In genomic region chr9:88236531-88237453, GRCh38 we compare ENCODE assay signal across 11 cellular contexts.
DNase-seq lines count a peak whose midpoint lies in the region; TF ChIP-seq lines count a peak whose summit lies in the region.
"Had no signal": no experiment of that assay in that cellular context is flagged by ENCODE, and none has a peak within 500 bp of the region (broad histone marks: within the 10 kb centered on the region; RNA-seq: fewer than 3 reads in every experiment).

No MANE protein-coding gene starts in this region.

- H3K4me3 Mint-ChIP-seq in activated T-helper 1 cell treated with anti-CD3 and anti-CD28 coated beads, Interleukin-12 subunit alpha, Interleukin-12 subunit beta, Interleukin-2, Interleukin-4 antibody, amounts not matched to agents 30 ng/mL and 10 ng/mL and 1 ng/mL, durations not matched to agents 14 hours and 24 hours and 36 hours = no peak overlapping the region
- H3K4me3 Mint-ChIP-seq: CD4-positive, alpha-beta T cell; nephron progenitor cell had no signal

- H3K36me3 Mint-ChIP-seq in activated T-helper 1 cell treated with anti-CD3 and anti-CD28 coated beads, Interleukin-12 subunit alpha, Interleukin-12 subunit beta, Interleukin-2, Interleukin-4 antibody, amounts not matched to agents 30 ng/mL and 10 ng/mL and 1 ng/mL, durations not matched to agents 14 hours and 24 hours and 36 hours (ENCODE audit: low read depth) = no peaks in the 10 kb centered on the region

- H2AFZ ChIP-seq in GM23248 = peak overlapping the region; percentile 15; the same call in 1 of the 2 replicates
- H2AFZ ChIP-seq in hepatocyte = no peak overlapping the region

- H3K9me3 ChIP-seq in GM23248 (ENCODE audit: low read depth) (no peaks in the 10 kb centered on the region), hepatocyte (ENCODE audit: low read depth) (no peaks in the 10 kb centered on the region), sigmoid colon (peaks cover 0 to 3% (median 0%) of the 10 kb centered on the region in 4 donors)

- H3K36me3 ChIP-seq in GM23248 (ENCODE audit: low read depth) (no peaks in the 10 kb centered on the region), hepatocyte (replicated peaks; ENCODE audit: insufficient read depth, low read depth) (no peaks in the 10 kb centered on the region), sigmoid colon (no peaks in the 10 kb centered on the region)

- no peaks in the 10 kb centered on the region for H3K9me2 ChIP-seq in GM23248 (ENCODE audit: insufficient read depth)
- H3K9me2 ChIP-seq in hepatocyte (replicated peaks; ENCODE audit: insufficient read depth) = no peaks in the 10 kb centered on the region

- DNase-seq in GM23248 = peak; percentile 54
- peak in 42 of 61 donors; percentile 2 to 55 (median 18) for DNase-seq in caudate nucleus (lab: John Stamatoyannopoulos, UW)
- no peak for DNase-seq in hepatocyte (ENCODE audit: low spot score)
- DNase-seq in sigmoid colon = peak; percentile 78
- DNase-seq in activated T-helper 1 cell treated with anti-CD3 and anti-CD28 coated beads, Interleukin-12 subunit alpha, Interleukin-12 subunit beta, Interleukin-2, Interleukin-4 antibody, amounts not matched to agents 30 ng/mL and 10 ng/mL and 1 ng/mL, durations not matched to agents 14 hours and 24 hours and 36 hours (ENCODE audit: low spot score) = no peak
- no peak for DNase-seq in SK-N-DZ (ENCODE audit: low spot score)
- no peak for DNase-seq in foreskin melanocyte
- DNase-seq in HPDE6-E6E7 (ENCODE audit: extremely low spot score) = no peak
- DNase-seq: CD4-positive, alpha-beta T cell; GDM1; nephron progenitor cell had no signal

- H3K4me3 ChIP-seq in GM23248 (no peak overlapping the region), hepatocyte (no peak overlapping the region), sigmoid colon (no peak overlapping the region)

- H3K4me1 Mint-ChIP-seq in activated T-helper 1 cell treated with anti-CD3 and anti-CD28 coated beads, Interleukin-12 subunit alpha, Interleukin-12 subunit beta, Interleukin-2, Interleukin-4 antibody, amounts not matched to agents 30 ng/mL and 10 ng/mL and 1 ng/mL, durations not matched to agents 14 hours and 24 hours and 36 hours (ENCODE audit: low read depth) = peaks cover 10% of the 10 kb centered on the region

- in situ Hi-C loops in GM23248 (cut with MboI) = no loop called here

- H3K27me3 Mint-ChIP-seq in activated T-helper 1 cell treated with anti-CD3 and anti-CD28 coated beads, Interleukin-12 subunit alpha, Interleukin-12 subunit beta, Interleukin-2, Interleukin-4 antibody, amounts not matched to agents 30 ng/mL and 10 ng/mL and 1 ng/mL, durations not matched to agents 14 hours and 24 hours and 36 hours (ENCODE audit: insufficient read depth) = peaks cover 23% of the 10 kb centered on the region

- H3K27ac Mint-ChIP-seq in activated T-helper 1 cell treated with anti-CD3 and anti-CD28 coated beads, Interleukin-12 subunit alpha, Interleukin-12 subunit beta, Interleukin-2, Interleukin-4 antibody, amounts not matched to agents 30 ng/mL and 10 ng/mL and 1 ng/mL, durations not matched to agents 14 hours and 24 hours and 36 hours = no peak overlapping the region
- H3K27ac Mint-ChIP-seq: CD4-positive, alpha-beta T cell; nephron progenitor cell had no signal

- no peaks in the 10 kb centered on the region for H3K4me1 ChIP-seq in GM23248 (ENCODE audit: insufficient read depth)
- H3K4me1 ChIP-seq in hepatocyte (ENCODE audit: insufficient read depth) = peaks cover 3% of the 10 kb centered on the region
- peaks cover 0 to 30% (median 18%) of the 10 kb centered on the region in 4 donors for H3K4me1 ChIP-seq in sigmoid colon

- TF ChIP-seq EP300 in sigmoid colon (IDR thresholded peaks at IDR 0.05) = no peak

- H4K20me1 ChIP-seq in GM23248 (ENCODE audit: insufficient read depth) = no peaks in the 10 kb centered on the region
- no peaks in the 10 kb centered on the region for H4K20me1 ChIP-seq in hepatocyte (ENCODE audit: insufficient read depth, poor library complexity, severe bottlenecking)

- H3K27me3 ChIP-seq in GM23248 (replicated peaks; ENCODE audit: insufficient read depth) (no peaks in the 10 kb centered on the region), hepatocyte (no peaks in the 10 kb centered on the region), sigmoid colon (no peaks in the 10 kb centered on the region)

- peak overlapping the region; percentile 21 for H3K4me2 ChIP-seq in GM23248 (ENCODE audit: unreplicated experiment)
- H3K4me2 ChIP-seq in hepatocyte = no peak overlapping the region

- intact Hi-C loops in sigmoid colon (cut with DNase I) = no loop called here
- intact Hi-C loops in activated T-helper 1 cell treated with anti-CD3 and anti-CD28 coated beads, Interleukin-12 subunit alpha, Interleukin-12 subunit beta, Interleukin-2, Interleukin-4 antibody, amounts not matched to agents 30 ng/mL and 10 ng/mL and 1 ng/mL, durations not matched to agents 14 hours and 24 hours and 36 hours (cut with micrococcal nuclease) = no loop called here

- H3K9ac ChIP-seq in GM23248 = no peak overlapping the region

- H3F3A ChIP-seq in GM23248 (ENCODE audit: insufficient read depth) = no peaks in the 10 kb centered on the region

- WGBS in GM23248 (ENCODE audit: low coverage in 1 of 2, low lambda C conversion rate in 2 of 2, missing lambda C conversion rate in 2 of 2), 2 experiments = 37 to 38% methylated on average over 18 of the region's 18 CpGs
- WGBS in hepatocyte (ENCODE audit: low lambda C conversion rate, missing lambda C conversion rate) = 69% methylated on average over 18 of the region's 18 CpGs
- 73% methylated on average over 18 of the region's 18 CpGs for WGBS in sigmoid colon, 2 donors

- no peak for TF ChIP-seq POLR2A in sigmoid colon (IDR thresholded peaks at IDR 0.05)

- H3K79me2 ChIP-seq in GM23248 (ENCODE audit: insufficient read depth) = no peaks in the 10 kb centered on the region
- no peaks in the 10 kb centered on the region for H3K79me2 ChIP-seq in hepatocyte

- TF ChIP-seq CTCF in hepatocyte (IDR thresholded peaks at IDR 0.05; ENCODE audit: poor library complexity) (no peak), sigmoid colon (IDR thresholded peaks at IDR 0.05) (no peak)

- peaks cover 8% of the 10 kb centered on the region for H3K9me3 Mint-ChIP-seq in activated T-helper 1 cell treated with anti-CD3 and anti-CD28 coated beads, Interleukin-12 subunit alpha, Interleukin-12 subunit beta, Interleukin-2, Interleukin-4 antibody, amounts not matched to agents 30 ng/mL and 10 ng/mL and 1 ng/mL, durations not matched to agents 14 hours and 24 hours and 36 hours

- no peak overlapping the region for H3K27ac ChIP-seq in GM23248
- peak overlapping the region; percentile 37 for H3K27ac ChIP-seq in caudate nucleus (ENCODE audit: low read depth, low read length)
- peak overlapping the region; percentile 33 for H3K27ac ChIP-seq in hepatocyte
- peak overlapping the region; percentile 25 to 69 (median 43) for H3K27ac ChIP-seq in sigmoid colon

Comparison
In these comparisons a context has a peak if more than half of its experiments do, and no peak if none do; other contexts are left out.
1. DNase-seq: peak in GM23248 (single experiment), caudate nucleus (42 of 61) and sigmoid colon (single experiment); none in hepatocyte (single experiment), activated T-helper 1 cell treated with anti-CD3 and anti-CD28 coated beads, Interleukin-12 subunit alpha, Interleukin-12 subunit beta, Interleukin-2, Interleukin-4 antibody, amounts not matched to agents 30 ng/mL and 10 ng/mL and 1 ng/mL, durations not matched to agents 14 hours and 24 hours and 36 hours (single experiment), SK-N-DZ (single experiment), foreskin melanocyte (single experiment) and HPDE6-E6E7 (single experiment).